9 cellular contexts compared by ENCODE assay signal in genomic region chr18:906416-907170, GRCh38. TPM values are rescaled to one million over a fixed set of nuclear protein-coding genes. Genes with fewer than 3 reads are reported as not detected.
DNase-seq lines count a peak whose midpoint lies in the region; ATAC-seq, FAIRE-seq and TF ChIP-seq lines count a peak whose summit lies in the region.
"Had no signal": no experiment of that assay in that cellular context is flagged by ENCODE, and none has a peak within 500 bp of the region (broad histone marks: within the 10 kb centered on the region; RNA-seq: fewer than 3 reads in every experiment).

No MANE protein-coding gene starts in this region.

- FAIRE-seq in HTR-8/SVneo (lab: Jason Lieb, UNC), result no peak
- FAIRE-seq in D721Med (lab: Jason Lieb, UNC), result no peak

- H3K9me3 ChIP-seq in trophoblast cell (ENCODE audit: insufficient read depth, low read depth, low read length), result peaks cover 7% of the 10 kb centered on the region

- no peak overlapping the region for H2BK12ac ChIP-seq in trophoblast cell (ENCODE audit: low read length)

- H3K4ac ChIP-seq in trophoblast cell (ENCODE audit: low read depth, low read length), result no peak overlapping the region

- H4K12ac ChIP-seq in trophoblast cell (ENCODE audit: low read depth, low read length), result no peak overlapping the region

- peak overlapping the region; percentile 81 for H3K4me2 ChIP-seq in trophoblast cell (ENCODE audit: low read length)
- H3K4me2 ChIP-seq: PC-9 had no signal

- H2AK5ac ChIP-seq in trophoblast cell (ENCODE audit: low read length), result no peak overlapping the region

- H3K27ac ChIP-seq in coronary artery, result no peak overlapping the region
- no peak overlapping the region for H3K27ac ChIP-seq in trophoblast cell (ENCODE audit: low read depth, low read length)
- H3K27ac ChIP-seq: PC-9 had no signal

- H3K4me1 ChIP-seq in trophoblast cell (ENCODE audit: control insufficient read depth in 1 of 2, insufficient read depth in 2 of 2, low read length in 2 of 2), result peaks cover 10 to 14% of the 10 kb centered on the region in 2 experiments

- H2AFZ ChIP-seq in trophoblast cell (ENCODE audit: insufficient read depth, low read length, poor library complexity), result no peak overlapping the region
- H2AFZ ChIP-seq: PC-9 had no signal

- no peak for ATAC-seq in GM18870 (IDR thresholded peaks at IDR 0.05; ENCODE audit: unreplicated experiment)

- H3K14ac ChIP-seq in trophoblast cell (ENCODE audit: low read length), result no peak overlapping the region

- no peaks in the 10 kb centered on the region for H3K36me3 ChIP-seq in trophoblast cell (ENCODE audit: control insufficient read depth in 1 of 2, insufficient read depth in 2 of 2, low read length in 2 of 2)

- DNase-seq in GM10266 (ENCODE audit: extremely low spot score), result peak; percentile 17
- DNase-seq in NCI-H2171 (lab: John Stamatoyannopoulos, UW), result peak; percentile 54
- no peak for DNase-seq in coronary artery (ENCODE audit: low spot score)
- DNase-seq in trophoblast cell, result no peak
- DNase-seq in HTR-8/SVneo (ENCODE audit: insufficient read length, low spot score), result no peak
- DNase-seq in cerebellar nuclear complex (lab: John Stamatoyannopoulos, UW), result no peak
- no peak for DNase-seq in D721Med (ENCODE audit: insufficient read length, low spot score)
- DNase-seq: PC-9 had no signal

- H4K8ac ChIP-seq in trophoblast cell (ENCODE audit: low read depth, low read length), result no peak overlapping the region

- H3K4me3 ChIP-seq in coronary artery (peak overlapping the region; percentile 71), trophoblast cell (ENCODE audit: low read depth, low read length) (no peak overlapping the region)
- H3K4me3 ChIP-seq: PC-9 had no signal

- TF ChIP-seq CTCF in GM10266 (IDR thresholded peaks at IDR 0.05; ENCODE audit: control insufficient read depth, insufficient read depth, low read depth, missing control alignments) (no peak), coronary artery (IDR thresholded peaks at IDR 0.05) (no peak), D721Med (IDR thresholded peaks at IDR 0.05; ENCODE audit: insufficient read depth, missing control alignments) (no peak)

- H4K91ac ChIP-seq in trophoblast cell (ENCODE audit: low read depth, low read length), result no peak overlapping the region

- H3K23ac ChIP-seq in trophoblast cell (ENCODE audit: low read length), result peak overlapping the region; percentile 16

- no peak overlapping the region for H3K18ac ChIP-seq in trophoblast cell (ENCODE audit: low read length)

- no peak overlapping the region for H2BK5ac ChIP-seq in trophoblast cell (ENCODE audit: low read depth, low read length, poor library complexity)

- no peaks in the 10 kb centered on the region for H3K79me1 ChIP-seq in trophoblast cell (ENCODE audit: low read length)

- no peak overlapping the region for H2BK120ac ChIP-seq in trophoblast cell (ENCODE audit: insufficient read depth, low read length, poor library complexity)

- no peaks in the 10 kb centered on the region for H3K79me2 ChIP-seq in trophoblast cell (ENCODE audit: control insufficient read depth, insufficient read depth, low read length, poor library complexity)

- WGBS in trophoblast cell (ENCODE audit: extremely low coverage, insufficient coverage, insufficient read length), result no CpG with 5 or more reads among the region's 50 CpGs

- peaks cover 66% of the 10 kb centered on the region for H3K27me3 ChIP-seq in trophoblast cell (ENCODE audit: insufficient read depth, low read length)

- H3K9ac ChIP-seq in trophoblast cell (ENCODE audit: low read length), result no peak overlapping the region

RNA-seq across cellular contexts. Expression of gene ADCYAP1, which starts 1.9 kb away (rescaled TPM):
- polyA plus RNA-seq in trophoblast cell (2013), result not detected in 2 replicates

Comparison
In these comparisons a context has a peak if more than half of its experiments do, and no peak if none do; other contexts are left out.
1. DNase-seq: peak in GM10266 (single experiment) and NCI-H2171 (single experiment); none in coronary artery (single experiment), trophoblast cell (0 of 2), HTR-8/SVneo (single experiment), cerebellar nuclear complex (0 of 2) and D721Med (single experiment).